8 cellular contexts compared by ENCODE assay signal in genomic region chrX:150486011-150486410, GRCh38.
DNase-seq lines count a peak whose midpoint lies in the region; ATAC-seq and TF ChIP-seq lines count a peak whose summit lies in the region.

No MANE protein-coding gene starts in this region.

- no peaks in the 10 kb centered on the region for H3K9me3 Mint-ChIP-seq in activated T-cell treated with anti-CD3 and anti-CD28 coated beads, Interleukin-2, amount 50 U/mL, for 24 hours

- TF ChIP-seq CTCF in AG09309 (IDR thresholded peaks at IDR 0.05; ENCODE audit: control insufficient read depth, insufficient read depth, low read depth, low read length, missing control alignments), result peak; percentile 74

- peaks cover 39% of the 10 kb centered on the region for H3K27me3 Mint-ChIP-seq in activated T-cell treated with anti-CD3 and anti-CD28 coated beads, Interleukin-2, amount 50 U/mL, for 24 hours

- no peaks in the 10 kb centered on the region for H3K36me3 Mint-ChIP-seq in activated T-cell treated with anti-CD3 and anti-CD28 coated beads, Interleukin-2, amount 50 U/mL, for 24 hours (ENCODE audit: low read depth)

- H3K4me3 ChIP-seq in AG09309 (ENCODE audit: control insufficient read depth, low read depth, low read length), result no peak overlapping the region

- intact Hi-C loops in posterior cingulate gyrus (cut with DNase I), result loop anchor here (5.0 kb wide), 1 partner anchor 114 kb away; no protein-coding TSS in a partner anchor

- no peak overlapping the region for H3K27ac Mint-ChIP-seq in activated T-cell treated with anti-CD3 and anti-CD28 coated beads, Interleukin-2, amount 50 U/mL, for 24 hours

- DNase-seq in AG09309 (ENCODE audit: low read depth) (no peak), NCI-H2171 treated with DMSO at 0.1 percent for 48 hours (lab: John Stamatoyannopoulos, UW) (peak; percentile 3), fibroblast of peridontal ligament (ENCODE audit: extremely low read depth) (peak; percentile 68), posterior cingulate gyrus (peak in 7 of 10 donors; percentile 52 to 92 (median 65))
- peak; percentile 65 for DNase-seq in activated T-cell treated with anti-CD3 and anti-CD28 coated beads, Interleukin-2, amount 50 U/mL, for 24 hours

- H3K4me1 Mint-ChIP-seq in activated T-cell treated with anti-CD3 and anti-CD28 coated beads, Interleukin-2, amount 50 U/mL, for 24 hours (ENCODE audit: low read depth), result peaks cover 35% of the 10 kb centered on the region

- H3K4me3 Mint-ChIP-seq in activated T-cell treated with anti-CD3 and anti-CD28 coated beads, Interleukin-2, amount 50 U/mL, for 24 hours, result no peak overlapping the region

- peak; percentile 33 for ATAC-seq in GM18520 (IDR thresholded peaks at IDR 0.05; ENCODE audit: unreplicated experiment)
- no peak for ATAC-seq in HG03097 (IDR thresholded peaks at IDR 0.05; ENCODE audit: low FRiP score, unreplicated experiment)
- ATAC-seq in HG02678 (IDR thresholded peaks at IDR 0.05; ENCODE audit: unreplicated experiment), result no peak
